Comparison of ENCODE assay signal across 8 cellular contexts in genomic region chr4:84582302-84582987, GRCh38. TPM values are rescaled to one million over a fixed set of nuclear protein-coding genes. Genes with fewer than 3 reads are reported as not detected.
A peak's percentile ranks its signal among the peaks of the same experiment; 100 is the strongest.
DNase-seq lines count a peak whose midpoint lies in the region; TF ChIP-seq lines count a peak whose summit lies in the region.

No MANE protein-coding gene starts in this region.

- H2AFZ ChIP-seq in MM.1S (ENCODE audit: low read length) (peak overlapping the region; percentile 72), SK-N-SH (ENCODE audit: low read depth) (peak overlapping the region; percentile 76; the same call in 1 of the 2 replicates)

- TF ChIP-seq CTCF in MM.1S (IDR thresholded peaks at IDR 0.05; ENCODE audit: low read length) = no peak
- TF ChIP-seq CTCF in SK-N-SH (IDR thresholded peaks at IDR 0.05) = no peak

- H3K36me3 Mint-ChIP-seq in activated naive CD4-positive, alpha-beta T cell treated with anti-CD3 and anti-CD28 coated beads, Interleukin-2, amount 10 ng/mL, durations not matched to agents 7 days and 5 days = peaks cover 2% of the 10 kb centered on the region

- peaks cover 47% of the 10 kb centered on the region for H3K27me3 Mint-ChIP-seq in activated naive CD4-positive, alpha-beta T cell treated with anti-CD3 and anti-CD28 coated beads, Interleukin-2, amount 10 ng/mL, durations not matched to agents 7 days and 5 days

- H3K4me3 ChIP-seq in MM.1S (ENCODE audit: low read length) (peak overlapping the region; percentile 93), SK-N-SH (ENCODE audit: low read depth in 2 of 2, low read length in 1 of 2) (peak overlapping the region; percentile 60 to 69)

- H3K27ac Mint-ChIP-seq in activated naive CD4-positive, alpha-beta T cell treated with anti-CD3 and anti-CD28 coated beads, Interleukin-2, amount 10 ng/mL, durations not matched to agents 7 days and 5 days = no peak overlapping the region

- no peak for TF ChIP-seq EP300 in SK-N-SH (IDR thresholded peaks at IDR 0.05; ENCODE audit: borderline replicate concordance in 1 of 2, low read depth in 1 of 2, low read length in 1 of 2)

- H3K4me1 ChIP-seq in MM.1S (ENCODE audit: low read length) (peaks cover 12% of the 10 kb centered on the region), SK-N-SH (ENCODE audit: control insufficient read depth in 1 of 2, insufficient read depth in 2 of 2, low read depth in 1 of 2, low read length in 1 of 2) (peaks cover 0 to 13% of the 10 kb centered on the region in 2 experiments; a peak in 1 of 4 replicates)

- H3K4me1 Mint-ChIP-seq in activated naive CD4-positive, alpha-beta T cell treated with anti-CD3 and anti-CD28 coated beads, Interleukin-2, amount 10 ng/mL, durations not matched to agents 7 days and 5 days = peaks cover 16% of the 10 kb centered on the region

- H3K9me2 ChIP-seq in MM.1S (replicated peaks; ENCODE audit: insufficient read depth, low read length) = no peaks in the 10 kb centered on the region
- H3K9me2 ChIP-seq in SK-N-SH = no peaks in the 10 kb centered on the region

- H3K9me3 Mint-ChIP-seq in activated naive CD4-positive, alpha-beta T cell treated with anti-CD3 and anti-CD28 coated beads, Interleukin-2, amount 10 ng/mL, durations not matched to agents 7 days and 5 days = peaks cover 3% of the 10 kb centered on the region

- peak; percentile 66 for DNase-seq in DMS153 treated with DMSO at 0.1 percent for 48 hours (lab: John Stamatoyannopoulos, UW; ENCODE audit: unreplicated experiment)
- peak; percentile 71 for DNase-seq in H4 (ENCODE audit: low spot score)
- peak; percentile 94 for DNase-seq in MM.1S
- peak; percentile 88 for DNase-seq in SK-N-SH
- DNase-seq in activated naive CD4-positive, alpha-beta T cell treated with anti-CD3 and anti-CD28 coated beads, Interleukin-2, amount 10 ng/mL, durations not matched to agents 7 days and 5 days = peak; percentile 92
- peak; percentile 92 for DNase-seq in glomerular visceral epithelial cell (ENCODE audit: extremely low spot score)
- DNase-seq in occipital lobe (lab: John Stamatoyannopoulos, UW) = peak; percentile 88
- peak; percentile 70 for DNase-seq in superior temporal gyrus (ENCODE audit: extremely low spot score)

- 41% methylated on average over 7 of the region's 56 CpGs for WGBS in SK-N-SH (ENCODE audit: low lambda C conversion rate)

- peaks cover 33% of the 10 kb centered on the region for H3K79me2 ChIP-seq in MM.1S (ENCODE audit: low read length)
- no peaks in the 10 kb centered on the region for H3K79me2 ChIP-seq in SK-N-SH (ENCODE audit: insufficient read depth)

- CTCF ChIA-PET in SK-N-SH (lab: Yijun Ruan, JAX) = interaction anchor here (0.9 to 2.0 kb wide), 5 partner anchors 10 to 389 kb away, joined by 3 to 6 read pairs (median 4); no protein-coding TSS in a partner anchor
- CTCF ChIA-PET in activated naive CD4-positive, alpha-beta T cell treated with anti-CD3 and anti-CD28 coated beads, Interleukin-2, amount 10 ng/mL, durations not matched to agents 7 days and 5 days (lab: Charles Lee) = no interaction called here

- H3K4me3 Mint-ChIP-seq in activated naive CD4-positive, alpha-beta T cell treated with anti-CD3 and anti-CD28 coated beads, Interleukin-2, amount 10 ng/mL, durations not matched to agents 7 days and 5 days = peak overlapping the region; percentile 70

- no peaks in the 10 kb centered on the region for H3K36me3 ChIP-seq in MM.1S (replicated peaks; ENCODE audit: insufficient read depth, low read length)
- H3K36me3 ChIP-seq in SK-N-SH (replicated peaks in 1 of 2; ENCODE audit: control insufficient read depth in 1 of 2, insufficient read depth in 2 of 2, low read length in 1 of 2) = no peaks in the 10 kb centered on the region

- no peaks in the 10 kb centered on the region for H4K20me1 ChIP-seq in MM.1S (ENCODE audit: insufficient read depth, low read length)
- H4K20me1 ChIP-seq in SK-N-SH (ENCODE audit: insufficient read depth) = no peaks in the 10 kb centered on the region

- POLR2A ChIA-PET in SK-N-SH (lab: Yijun Ruan, JAX) = no interaction called here

- H3K9me3 ChIP-seq in MM.1S (replicated peaks; ENCODE audit: insufficient read depth, low read length) (no peaks in the 10 kb centered on the region), SK-N-SH (no peaks in the 10 kb centered on the region)

- TF ChIP-seq RAD21 in SK-N-SH (IDR thresholded peaks at IDR 0.05; ENCODE audit: low read length) = no peak

- H3F3A ChIP-seq in MM.1S (ENCODE audit: insufficient read depth, low read length) (peaks cover 13% of the 10 kb centered on the region; the same call in 1 of the 2 replicates), SK-N-SH (replicated peaks; ENCODE audit: insufficient read depth) (no peaks in the 10 kb centered on the region)

- peak overlapping the region; percentile 83; the same call in 1 of the 2 replicates for H3K9ac ChIP-seq in MM.1S (ENCODE audit: low read length)
- H3K9ac ChIP-seq in SK-N-SH = no peak overlapping the region

- H3K4me2 ChIP-seq in MM.1S (ENCODE audit: low read depth, low read length) (peak overlapping the region; percentile 89), SK-N-SH (peak overlapping the region; percentile 98)

- H3K27ac ChIP-seq in MM.1S (ENCODE audit: low read length) (peak overlapping the region; percentile 80; the same call in 1 of the 2 replicates), SK-N-SH (ENCODE audit: low read depth in 2 of 2, low read length in 1 of 2) (no peak overlapping the region)

- H3K27me3 ChIP-seq in MM.1S (replicated peaks; ENCODE audit: insufficient read depth, low read length) (no peaks in the 10 kb centered on the region), SK-N-SH (ENCODE audit: insufficient read depth) (peaks cover 34% of the 10 kb centered on the region)

TF ChIP-seq in SK-N-SH, 30 proteins besides CTCF, POLR2A, EP300 and RAD21:
- TF ChIP-seq SIN3A (IDR thresholded peaks at IDR 0.05; ENCODE audit: borderline replicate concordance, low read depth, low read length) (no peak), TEAD4 (IDR thresholded peaks at IDR 0.05; ENCODE audit: borderline replicate concordance, insufficient read depth) (no peak), SMC3 (IDR thresholded peaks at IDR 0.05; ENCODE audit: low read depth, low read length) (no peak), POLR2AphosphoS5 (IDR thresholded peaks at IDR 0.05; ENCODE audit: low read depth, low read length) (no peak), YY1 (IDR thresholded peaks at IDR 0.05; ENCODE audit: low read depth) (no peak), RCOR1 (IDR thresholded peaks at IDR 0.05; ENCODE audit: low read length) (no peak), FOXJ3 (CRISPR knock-in tag; IDR thresholded peaks at IDR 0.05) (no peak)
- TF ChIP-seq, protein P1, sequence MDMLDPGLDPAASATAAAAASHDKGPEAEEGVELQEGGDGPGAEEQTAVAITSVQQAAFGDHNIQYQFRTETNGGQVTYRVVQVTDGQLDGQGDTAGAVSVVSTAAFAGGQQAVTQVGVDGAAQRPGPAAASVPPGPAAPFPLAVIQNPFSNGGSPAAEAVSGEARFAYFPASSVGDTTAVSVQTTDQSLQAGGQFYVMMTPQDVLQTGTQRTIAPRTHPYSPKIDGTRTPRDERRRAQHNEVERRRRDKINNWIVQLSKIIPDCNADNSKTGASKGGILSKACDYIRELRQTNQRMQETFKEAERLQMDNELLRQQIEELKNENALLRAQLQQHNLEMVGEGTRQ (IDR thresholded peaks at IDR 0.05; ENCODE audit: borderline replicate concordance, low read depth, low read length) = no peak

RNA-seq across cellular contexts. Expression of gene CDS1, which starts 0.5 kb away (rescaled TPM):
- 3.1 and 3.7 TPM in 2 replicates for total RNA-seq in H4 (2014; rRNA removed; shearing (Covaris generic))
- 0.02 and 0.03 TPM in 2 replicates for polyA plus RNA-seq in SK-N-SH (2012; rRNA removed)
- 0.03 TPM in 2 replicates for polyA plus RNA-seq in SK-N-SH (2012; cell fraction: cytosol; rRNA removed)
- 0.04 and 0.05 TPM in 2 replicates for polyA plus RNA-seq in SK-N-SH (2012; cell fraction: nucleus; rRNA removed)
- 9.4 TPM for total RNA-seq in occipital lobe
